In the genomic region with DNA sequence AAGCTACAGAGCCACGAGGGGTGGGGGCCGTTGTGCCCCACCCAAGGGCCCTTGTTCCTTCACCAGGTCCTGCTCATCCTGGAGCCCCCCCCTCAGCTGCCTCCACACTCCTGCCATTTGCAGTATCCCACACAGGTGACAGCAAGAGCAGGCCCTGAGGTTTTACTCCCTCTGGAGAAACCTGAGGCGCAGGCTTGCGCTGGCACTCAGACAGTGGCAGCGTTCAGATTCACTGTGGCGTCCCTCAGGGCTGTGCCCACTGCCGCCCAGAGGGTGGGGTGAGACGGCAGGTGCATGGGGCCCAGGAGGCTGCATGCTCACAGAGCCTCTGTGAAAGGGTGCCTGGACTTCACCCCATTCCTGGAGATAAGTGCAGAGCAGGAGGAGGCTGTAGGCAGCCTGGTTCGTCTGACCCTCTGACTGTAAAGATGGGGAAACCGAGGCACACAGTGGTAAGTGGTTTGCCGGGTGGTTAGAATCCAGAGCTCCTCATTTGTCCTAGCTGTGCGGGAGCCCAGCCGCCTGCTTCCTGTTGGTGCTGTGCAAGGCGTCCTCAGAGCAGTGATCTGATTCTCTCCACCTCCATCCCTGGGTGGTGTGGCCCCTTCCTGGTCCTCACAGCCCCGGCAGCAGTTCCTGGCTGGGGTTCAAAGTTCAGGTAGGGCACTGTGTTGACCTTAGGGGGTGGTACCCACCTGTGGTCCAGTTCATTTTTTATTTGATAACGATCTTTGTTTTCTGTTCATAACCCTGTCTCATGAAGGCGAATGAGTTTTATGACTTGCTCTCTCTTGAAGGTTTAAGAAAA, we compare ENCODE assay signal across 16 cellular contexts. TPM values are rescaled to one million over a fixed set of nuclear protein-coding genes. Genes with fewer than 3 reads are reported as not detected.
A peak's percentile ranks its signal among the peaks of the same experiment; 100 is the strongest.
DNase-seq lines count a peak whose midpoint lies in the region; ATAC-seq, FAIRE-seq and TF ChIP-seq lines count a peak whose summit lies in the region.
"Had no signal": no experiment of that assay in that cellular context is flagged by ENCODE, and none has a peak within 500 bp of the region (broad histone marks: within the 10 kb centered on the region; RNA-seq: fewer than 3 reads in every experiment).

No MANE protein-coding gene starts in this region.

- peaks cover 0 to 7% (median 0%) of the 10 kb centered on the region in 7 donors for H3K9me3 Mint-ChIP-seq in CD4-positive, CD25-positive, alpha-beta regulatory T cell
- H3K9me3 Mint-ChIP-seq in GM23338: no peaks in the 10 kb centered on the region
- peaks cover 7% of the 10 kb centered on the region for H3K9me3 Mint-ChIP-seq in astrocyte (ENCODE audit: unreplicated experiment)
- H3K9me3 Mint-ChIP-seq in natural killer cell treated with Interleukin-12 subunit alpha and Interleukin-12 subunit beta and Interleukin-15 and Interleukin-18, amount 100 ng/mL, for 72 hours: no peaks in the 10 kb centered on the region
- no peaks in the 10 kb centered on the region for H3K9me3 Mint-ChIP-seq in activated CD8-positive, alpha-beta T cell treated with anti-CD3 and anti-CD28 coated beads, Interleukin-2, amount 10 ng/mL, durations not matched to agents 7 days and 5 days (ENCODE audit: insufficient read depth)
- H3K9me3 Mint-ChIP-seq: T-cell had no signal

- H3F3A ChIP-seq in GM23338 (replicated peaks; ENCODE audit: low read depth): peaks cover 5% of the 10 kb centered on the region

- no peak for FAIRE-seq in astrocyte (lab: Jason Lieb, UNC)
- FAIRE-seq: kidney had no signal

- peaks cover 3% of the 10 kb centered on the region; the same call in 1 of the 2 replicates for H4K20me1 ChIP-seq in GM23338 (replicated peaks; ENCODE audit: insufficient read depth)
- peaks cover 7% of the 10 kb centered on the region for H4K20me1 ChIP-seq in astrocyte (ENCODE audit: insufficient read depth, low read length)

- no peaks in the 10 kb centered on the region for H3K9me3 ChIP-seq in CD4-positive, CD25-positive, alpha-beta regulatory T cell (ENCODE audit: control insufficient read depth in 2 of 2, low read length in 2 of 2)
- no peaks in the 10 kb centered on the region for H3K9me3 ChIP-seq in astrocyte (ENCODE audit: insufficient read depth, low read depth, low read length)
- H3K9me3 ChIP-seq: testis had no signal

- TF ChIP-seq CTCF in GM23338 (conservative IDR thresholded peaks at IDR 0.05; ENCODE audit: low read depth in 2 of 2): no peak
- TF ChIP-seq CTCF in astrocyte (IDR thresholded peaks at IDR 0.05; ENCODE audit: insufficient read depth, low read depth, low read length): no peak

- peak overlapping the region in 1 of 3 donors; percentile 38 for H3K27ac Mint-ChIP-seq in CD4-positive, CD25-positive, alpha-beta regulatory T cell
- H3K27ac Mint-ChIP-seq in GM23338: no peak overlapping the region
- no peak overlapping the region for H3K27ac Mint-ChIP-seq in astrocyte (ENCODE audit: unreplicated experiment)
- no peak overlapping the region for H3K27ac Mint-ChIP-seq in natural killer cell treated with Interleukin-12 subunit alpha and Interleukin-12 subunit beta and Interleukin-15 and Interleukin-18, amount 100 ng/mL, for 72 hours
- no peak overlapping the region for H3K27ac Mint-ChIP-seq in activated CD8-positive, alpha-beta T cell treated with anti-CD3 and anti-CD28 coated beads, Interleukin-2, amount 10 ng/mL, durations not matched to agents 7 days and 5 days
- H3K27ac Mint-ChIP-seq: T-cell had no signal

- H3K4me1 ChIP-seq in CD4-positive, CD25-positive, alpha-beta regulatory T cell (ENCODE audit: control insufficient read depth, insufficient read depth, low read length, poor library complexity, severe bottlenecking): peaks cover 12% of the 10 kb centered on the region
- H3K4me1 ChIP-seq in GM23338 (ENCODE audit: insufficient read depth) (peaks cover 6% of the 10 kb centered on the region), astrocyte (ENCODE audit: insufficient read depth, low read length) (peaks cover 6% of the 10 kb centered on the region)
- H3K4me1 ChIP-seq: foreskin keratinocyte had no signal

- H3K36me3 Mint-ChIP-seq in CD4-positive, CD25-positive, alpha-beta regulatory T cell: no peaks in the 10 kb centered on the region
- H3K36me3 Mint-ChIP-seq in GM23338 (ENCODE audit: low read depth) (peaks cover 11% of the 10 kb centered on the region), astrocyte (ENCODE audit: low read depth, unreplicated experiment) (peaks cover 9% of the 10 kb centered on the region)
- no peaks in the 10 kb centered on the region for H3K36me3 Mint-ChIP-seq in natural killer cell treated with Interleukin-12 subunit alpha and Interleukin-12 subunit beta and Interleukin-15 and Interleukin-18, amount 100 ng/mL, for 72 hours
- H3K36me3 Mint-ChIP-seq in activated CD8-positive, alpha-beta T cell treated with anti-CD3 and anti-CD28 coated beads, Interleukin-2, amount 10 ng/mL, durations not matched to agents 7 days and 5 days (ENCODE audit: low read depth): peaks cover under 1% of the 10 kb centered on the region
- H3K36me3 Mint-ChIP-seq: T-cell had no signal

- no peak overlapping the region for H3K4me3 ChIP-seq in CD4-positive, CD25-positive, alpha-beta regulatory T cell (ENCODE audit: low read depth, low read length)
- peak overlapping the region; percentile 82; the same call in 1 of the 2 replicates for H3K4me3 ChIP-seq in GM23338
- H3K4me3 ChIP-seq in astrocyte (ENCODE audit: insufficient read depth, low read depth, low read length): no peak overlapping the region

- CTCF ChIA-PET in activated CD8-positive, alpha-beta T cell treated with anti-CD3 and anti-CD28 coated beads, Interleukin-2, amount 10 ng/mL, durations not matched to agents 7 days and 5 days (lab: Charles Lee): interaction anchor here (1.0 to 1.8 kb wide), 3 partner anchors 31 to 129 kb away, joined by 3 to 4 read pairs (median 3); no protein-coding TSS in a partner anchor

- no peaks in the 10 kb centered on the region for H3K9me2 ChIP-seq in GM23338 (ENCODE audit: insufficient read depth)

- POLR2A ChIA-PET in activated CD8-positive, alpha-beta T cell treated with anti-CD3 and anti-CD28 coated beads, Interleukin-2, amount 10 ng/mL, durations not matched to agents 7 days and 5 days (lab: Charles Lee): no interaction called here

- DNase-seq in CD4-positive, CD25-positive, alpha-beta regulatory T cell: no peak
- DNase-seq in GM23338 (ENCODE audit: low spot score) (no peak), astrocyte (ENCODE audit: low read depth) (no peak), sciatic nerve (ENCODE audit: low spot score) (no peak), NCI-H510A treated with DMSO at 0.1 percent for 48 hours (lab: John Stamatoyannopoulos, UW) (no peak)
- peak; percentile 44 for DNase-seq in natural killer cell treated with Interleukin-12 subunit alpha and Interleukin-12 subunit beta and Interleukin-15 and Interleukin-18, amount 100 ng/mL, for 72 hours (ENCODE audit: low spot score)
- no peak for DNase-seq in activated CD8-positive, alpha-beta T cell treated with anti-CD3 and anti-CD28 coated beads, Interleukin-2, amount 10 ng/mL, durations not matched to agents 7 days and 5 days
- DNase-seq in stimulated activated CD4-positive, alpha-beta T cell treated with anti-CD3 and anti-CD28 coated beads, Interleukin-4, amount 100 ng/mL, for 1 hour: no peak
- DNase-seq: activated CD4-positive, alpha-beta T cell treated with anti-CD3 and anti-CD28 coated beads for 48 hours; effector memory CD4-positive, alpha-beta T cell; foreskin keratinocyte; kidney; NCI-H1694 treated with DMSO at 0.1 percent for 48 hours; stimulated activated CD4-positive, alpha-beta T cell treated with anti-CD3 and anti-CD28 coated beads, Interleukin-12 subunit alpha, Interleukin-12 subunit beta, amount 100 ng/mL, for 4 hours; T-cell; testis had no signal

- H3K27me3 Mint-ChIP-seq in CD4-positive, CD25-positive, alpha-beta regulatory T cell: peaks cover 30% of the 10 kb centered on the region
- peaks cover 12% of the 10 kb centered on the region for H3K27me3 Mint-ChIP-seq in GM23338 (ENCODE audit: insufficient read depth, low read depth, poor library complexity)
- peaks cover 6% of the 10 kb centered on the region for H3K27me3 Mint-ChIP-seq in astrocyte (ENCODE audit: low read depth, unreplicated experiment)
- H3K27me3 Mint-ChIP-seq in natural killer cell treated with Interleukin-12 subunit alpha and Interleukin-12 subunit beta and Interleukin-15 and Interleukin-18, amount 100 ng/mL, for 72 hours: peaks cover 0 to 8% of the 10 kb centered on the region in 2 donors
- peaks cover 28% of the 10 kb centered on the region for H3K27me3 Mint-ChIP-seq in activated CD8-positive, alpha-beta T cell treated with anti-CD3 and anti-CD28 coated beads, Interleukin-2, amount 10 ng/mL, durations not matched to agents 7 days and 5 days (ENCODE audit: low read depth)

- H3K79me2 ChIP-seq in GM23338 (replicated peaks; ENCODE audit: insufficient read depth): no peaks in the 10 kb centered on the region
- no peaks in the 10 kb centered on the region for H3K79me2 ChIP-seq in astrocyte (ENCODE audit: insufficient read depth, low read length)

- intact Hi-C loops in sciatic nerve (cut with DNase I): no loop called here

- no peak overlapping the region for H3K9ac ChIP-seq in astrocyte (ENCODE audit: low read length)

- H3K27ac ChIP-seq in CD4-positive, CD25-positive, alpha-beta regulatory T cell (ENCODE audit: insufficient read depth, low read length, poor library complexity, severe bottlenecking): no peak overlapping the region
- H3K27ac ChIP-seq in GM23338 (ENCODE audit: low read depth) (no peak overlapping the region), astrocyte (ENCODE audit: low read depth, low read length) (no peak overlapping the region)
- H3K27ac ChIP-seq: foreskin keratinocyte, testis had no signal

- H3K4me1 Mint-ChIP-seq in CD4-positive, CD25-positive, alpha-beta regulatory T cell: peaks cover 0 to 7% (median 1%) of the 10 kb centered on the region in 4 donors
- peaks cover 15% of the 10 kb centered on the region for H3K4me1 Mint-ChIP-seq in GM23338
- H3K4me1 Mint-ChIP-seq in astrocyte (ENCODE audit: low read depth, unreplicated experiment): peaks cover 2% of the 10 kb centered on the region
- H3K4me1 Mint-ChIP-seq in natural killer cell treated with Interleukin-12 subunit alpha and Interleukin-12 subunit beta and Interleukin-15 and Interleukin-18, amount 100 ng/mL, for 72 hours (ENCODE audit: low read depth in 2 of 2): peaks cover 4 to 5% of the 10 kb centered on the region in 2 donors
- peaks cover 3% of the 10 kb centered on the region for H3K4me1 Mint-ChIP-seq in activated CD8-positive, alpha-beta T cell treated with anti-CD3 and anti-CD28 coated beads, Interleukin-2, amount 10 ng/mL, durations not matched to agents 7 days and 5 days (ENCODE audit: low read depth)

- H3K4me3 Mint-ChIP-seq in CD4-positive, CD25-positive, alpha-beta regulatory T cell: peak overlapping the region in 3 of 4 donors; percentile 4 to 58 (median 38)
- H3K4me3 Mint-ChIP-seq in GM23338: peak overlapping the region; percentile 74; the same call in 2 of the 3 replicates
- H3K4me3 Mint-ChIP-seq in astrocyte (ENCODE audit: unreplicated experiment): peak overlapping the region; percentile 62
- peak overlapping the region; percentile 24 for H3K4me3 Mint-ChIP-seq in natural killer cell treated with Interleukin-12 subunit alpha and Interleukin-12 subunit beta and Interleukin-15 and Interleukin-18, amount 100 ng/mL, for 72 hours
- no peak overlapping the region for H3K4me3 Mint-ChIP-seq in activated CD8-positive, alpha-beta T cell treated with anti-CD3 and anti-CD28 coated beads, Interleukin-2, amount 10 ng/mL, durations not matched to agents 7 days and 5 days

- ATAC-seq in CD4-positive, CD25-positive, alpha-beta regulatory T cell (ENCODE audit: low read depth in 2 of 2): no peak
- no peak for ATAC-seq in GM23338
- no peak for ATAC-seq in natural killer cell treated with Interleukin-12 subunit alpha and Interleukin-12 subunit beta and Interleukin-15 and Interleukin-18, amount 100 ng/mL, for 72 hours
- ATAC-seq in activated CD8-positive, alpha-beta T cell treated with anti-CD3 and anti-CD28 coated beads, Interleukin-2, amount 10 ng/mL, durations not matched to agents 7 days and 5 days: no peak
- ATAC-seq in sciatic nerve: no peak
- ATAC-seq: foreskin keratinocyte, T-cell had no signal

- no peaks in the 10 kb centered on the region for H3K36me3 ChIP-seq in CD4-positive, CD25-positive, alpha-beta regulatory T cell (ENCODE audit: control insufficient read depth, insufficient read depth, low read length)
- H3K36me3 ChIP-seq in GM23338 (ENCODE audit: insufficient read depth): no peaks in the 10 kb centered on the region
- H3K36me3 ChIP-seq in astrocyte (ENCODE audit: insufficient read depth, low read length): no peaks in the 10 kb centered on the region

- peaks cover 6% of the 10 kb centered on the region for H3K27me3 ChIP-seq in CD4-positive, CD25-positive, alpha-beta regulatory T cell (ENCODE audit: control insufficient read depth, insufficient read depth, low read length)
- H3K27me3 ChIP-seq in GM23338 (ENCODE audit: insufficient read depth) (no peaks in the 10 kb centered on the region), astrocyte (ENCODE audit: insufficient read depth, low read length) (no peaks in the 10 kb centered on the region)
- H3K27me3 ChIP-seq: foreskin keratinocyte, testis had no signal

- peak overlapping the region; percentile 95; the same call in 1 of the 2 replicates for H3K4me2 ChIP-seq in GM23338
- peak overlapping the region; percentile 82 for H3K4me2 ChIP-seq in astrocyte (ENCODE audit: low read length)

- no peak overlapping the region for H2AFZ ChIP-seq in GM23338
- no peak overlapping the region for H2AFZ ChIP-seq in astrocyte (ENCODE audit: low read depth, low read length)

RNA-seq across cellular contexts. Expression of gene SPIRE2, which starts 1.6 kb away (rescaled TPM):
- 0.35 TPM for total RNA-seq in CD4-positive, CD25-positive, alpha-beta regulatory T cell
- not detected for polyA plus RNA-seq in CD4-positive, CD25-positive, alpha-beta regulatory T cell
- 10.1 and 15.2 TPM in 2 replicates for total RNA-seq in GM23338 (2014; rRNA removed; shearing (Covaris generic))
- 5.0 and 6.5 TPM in 2 replicates for polyA plus RNA-seq in GM23338 (2016; fragmentation: Nextera tagmentation; extraction: Ambion mirVana)
- 2.6 and 3.2 TPM in 2 replicates for total RNA-seq in astrocyte
- 1 to 10 TPM; 2.5 to 3.9 TPM for total RNA-seq in natural killer cell treated with Interleukin-12 subunit alpha and Interleukin-12 subunit beta and Interleukin-15 and Interleukin-18, amount 100 ng/mL, for 72 hours
- under 1 TPM in 1 of 2 experiments, not detected in 1; 0.08 TPM for total RNA-seq in activated CD8-positive, alpha-beta T cell treated with anti-CD3 and anti-CD28 coated beads, Interleukin-2, amount 10 ng/mL, durations not matched to agents 7 days and 5 days
- total RNA-seq in sciatic nerve: 3.2 TPM

RNA-seq across cellular contexts. Expression of gene FANCA, which starts 13.4 kb away (rescaled TPM):
- total RNA-seq in CD4-positive, CD25-positive, alpha-beta regulatory T cell: 25.4 TPM
- 10 to 100 TPM in 3 of 4 donors, 1 to 10 TPM in 1; 8.9 to 14.7 (median 12.9) TPM for polyA plus RNA-seq in CD4-positive, CD25-positive, alpha-beta regulatory T cell
- 75.9 and 89.9 TPM in 2 replicates for total RNA-seq in GM23338 (2014; rRNA removed; shearing (Covaris generic))
- polyA plus RNA-seq in GM23338 (2016; fragmentation: Nextera tagmentation; extraction: Ambion mirVana): 36.4 and 42.3 TPM in 2 replicates
- 6.1 and 6.3 TPM in 2 replicates for total RNA-seq in astrocyte
- total RNA-seq in natural killer cell treated with Interleukin-12 subunit alpha and Interleukin-12 subunit beta and Interleukin-15 and Interleukin-18, amount 100 ng/mL, for 72 hours: 100 to 1,000 TPM in 1 of 2 donors, 10 to 100 TPM in 1; 77.5 to 364 TPM
- 100 to 1,000 TPM; 123 to 149 TPM for total RNA-seq in activated CD8-positive, alpha-beta T cell treated with anti-CD3 and anti-CD28 coated beads, Interleukin-2, amount 10 ng/mL, durations not matched to agents 7 days and 5 days
- 5.3 TPM for total RNA-seq in sciatic nerve

RNA-seq across cellular contexts. Expression of gene TCF25, which starts 43.6 kb away (rescaled TPM):
- total RNA-seq in CD4-positive, CD25-positive, alpha-beta regulatory T cell: 431 TPM
- 10 to 100 TPM; 75.2 to 99.3 (median 78.3) TPM for polyA plus RNA-seq in CD4-positive, CD25-positive, alpha-beta regulatory T cell
- total RNA-seq in GM23338 (2014; rRNA removed; shearing (Covaris generic)): 95.4 and 96.4 TPM in 2 replicates
- polyA plus RNA-seq in GM23338 (2016; fragmentation: Nextera tagmentation; extraction: Ambion mirVana): 143 and 149 TPM in 2 replicates
- total RNA-seq in astrocyte (187 and 193 TPM in 2 replicates), sciatic nerve (206 TPM)
- total RNA-seq in natural killer cell treated with Interleukin-12 subunit alpha and Interleukin-12 subunit beta and Interleukin-15 and Interleukin-18, amount 100 ng/mL, for 72 hours: 100 to 1,000 TPM; 239 to 382 TPM
- 100 to 1,000 TPM; 169 to 178 TPM for total RNA-seq in activated CD8-positive, alpha-beta T cell treated with anti-CD3 and anti-CD28 coated beads, Interleukin-2, amount 10 ng/mL, durations not matched to agents 7 days and 5 days
